Comparison of ENCODE assay signal across 20 cellular contexts in the genomic region with DNA sequence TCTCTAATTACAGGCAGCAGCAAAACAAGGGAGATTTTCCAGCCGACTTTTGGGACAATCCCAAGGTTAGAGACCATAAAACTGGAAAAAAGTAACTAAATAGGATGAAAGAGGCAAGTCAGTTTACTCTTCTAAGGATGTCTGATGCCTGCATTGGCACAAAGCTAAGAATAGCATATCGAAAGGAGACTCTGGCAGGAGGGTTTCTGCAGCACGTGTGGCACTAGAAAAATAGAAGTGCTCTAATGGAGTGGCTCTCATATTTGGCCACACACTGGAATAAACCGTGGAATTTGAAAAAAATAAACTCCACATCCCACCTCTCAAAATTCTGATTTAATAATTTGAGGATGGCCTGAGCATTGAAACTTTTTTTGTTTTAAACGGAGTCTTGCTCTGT.
DNase-seq lines count a peak whose midpoint lies in the region; ATAC-seq and TF ChIP-seq lines count a peak whose summit lies in the region.
"Had no signal": no experiment of that assay in that cellular context is flagged by ENCODE, and none has a peak within 500 bp of the region (broad histone marks: within the 10 kb centered on the region; RNA-seq: fewer than 3 reads in every experiment).

No MANE protein-coding gene starts in this region.

- peak overlapping the region; percentile 65 for H3K27ac Mint-ChIP-seq in MCF 10A (ENCODE audit: low read depth, unreplicated experiment)
- H3K27ac Mint-ChIP-seq: CD4-positive, alpha-beta memory T cell; GM23338; H9 had no signal

- peaks cover 13% of the 10 kb centered on the region for H3K4me1 Mint-ChIP-seq in MCF 10A (ENCODE audit: insufficient read depth, unreplicated experiment)
- H3K4me1 Mint-ChIP-seq: GM23338, H9 had no signal

- H3K27me3 Mint-ChIP-seq in MCF 10A (ENCODE audit: insufficient read depth, unreplicated experiment): no peaks in the 10 kb centered on the region
- H3K27me3 Mint-ChIP-seq: CD4-positive, alpha-beta memory T cell had no signal

- H3K9me3 ChIP-seq in breast epithelium (peaks cover 0 to 7% of the 10 kb centered on the region in 2 donors), left lung (peaks cover 0 to 2% of the 10 kb centered on the region in 2 donors), osteoblast (ENCODE audit: low read depth, low read length) (no peaks in the 10 kb centered on the region)

- no peak overlapping the region for H3K4me3 Mint-ChIP-seq in MCF 10A (ENCODE audit: unreplicated experiment)
- H3K4me3 Mint-ChIP-seq: CD4-positive, alpha-beta memory T cell; GM23338; H9 had no signal

- no peaks in the 10 kb centered on the region for H3K9me3 Mint-ChIP-seq in MCF 10A (ENCODE audit: unreplicated experiment)

- no TSS peak for BruUV-seq in MCF 10A (replicated peaks; lab: Mats Ljungman, UMichigan)

- TF ChIP-seq POLR2A in breast epithelium (IDR thresholded peaks at IDR 0.05): no peak

- no peaks in the 10 kb centered on the region for H4K20me1 ChIP-seq in osteoblast (ENCODE audit: insufficient read depth, low read length)

- intact Hi-C loops in MCF 10A (cut with micrococcal nuclease) (loop anchor here (5.0 kb wide), 1 partner anchor 79 kb away; the partner anchor contains the start of gene ARSJ), breast epithelium (cut with DNase I; ENCODE audit: low total_unique reads) (no loop called here), left lung (cut with DNase I) (no loop called here)

- no peaks in the 10 kb centered on the region for H3K79me2 ChIP-seq in osteoblast (ENCODE audit: insufficient read depth, low read length)

- H3K36me3 ChIP-seq in breast epithelium (no peaks in the 10 kb centered on the region), left lung (no peaks in the 10 kb centered on the region), osteoblast (ENCODE audit: insufficient read depth, low read length) (no peaks in the 10 kb centered on the region)

- POLR2A ChIA-PET in MCF 10A (lab: Yijun Ruan, JAX): interaction anchor here (0.7 kb wide), 1 partner anchor 31 kb away, joined by 3 read pairs; no protein-coding TSS in a partner anchor

- H3K36me3 Mint-ChIP-seq in MCF 10A (ENCODE audit: insufficient read depth, unreplicated experiment): peaks cover 5% of the 10 kb centered on the region

- H3K27me3 ChIP-seq in breast epithelium (no peaks in the 10 kb centered on the region), left lung (no peaks in the 10 kb centered on the region), osteoblast (ENCODE audit: insufficient read depth, low read length) (no peaks in the 10 kb centered on the region)

- H3K4me1 ChIP-seq in breast epithelium: no peaks in the 10 kb centered on the region
- no peaks in the 10 kb centered on the region for H3K4me1 ChIP-seq in left lung
- H3K4me1 ChIP-seq in osteoblast (ENCODE audit: insufficient read depth, low read length): no peaks in the 10 kb centered on the region
- H3K4me1 ChIP-seq: A549 had no signal

- peak overlapping the region; percentile 42 for H2AFZ ChIP-seq in osteoblast (ENCODE audit: low read length)
- H2AFZ ChIP-seq: GM23338 had no signal

- TF ChIP-seq CTCF in MCF 10A (IDR thresholded peaks at IDR 0.05; ENCODE audit: unreplicated experiment) (no peak), breast epithelium (IDR thresholded peaks at IDR 0.05) (no peak), left lung (IDR thresholded peaks at IDR 0.05) (no peak), osteoblast (IDR thresholded peaks at IDR 0.05; ENCODE audit: extremely low read depth, low read depth, low read length) (no peak)

- H3K27ac ChIP-seq in breast epithelium (no peak overlapping the region), left lung (no peak overlapping the region), osteoblast (ENCODE audit: low read depth, low read length) (no peak overlapping the region)
- H3K27ac ChIP-seq: A549 had no signal

- ATAC-seq in left lung: peak; percentile 84
- ATAC-seq: A549, GM23338, HCT116 had no signal

- DNase-seq in MCF 10A (ENCODE audit: unreplicated experiment): no peak
- no peak for DNase-seq in breast epithelium (ENCODE audit: low spot score in 2 of 2)
- no peak for DNase-seq in left lung
- no peak for DNase-seq in osteoblast (ENCODE audit: insufficient read length, low spot score, missing footprints)
- DNase-seq in kidney glomerular epithelial cell (lab: John Stamatoyannopoulos, UW): no peak
- no peak for DNase-seq in ureter (ENCODE audit: low spot score)
- DNase-seq in AML-193 (lab: John Stamatoyannopoulos, UW): no peak
- DNase-seq: 8988T; ACHN; C1 segment of cervical spinal cord; Calu3; CD4-positive, alpha-beta memory T cell; COR-L47; DMS53; DMS79 treated with DMSO at 0.1 percent for 48 hours; GF-D8; H9 had no signal

- H3K4me2 ChIP-seq in osteoblast (ENCODE audit: insufficient read depth, low read length): no peak overlapping the region
- H3K4me2 ChIP-seq: A549, GM23338 had no signal

- no peak overlapping the region for H3K4me3 ChIP-seq in breast epithelium
- no peak overlapping the region for H3K4me3 ChIP-seq in left lung
- no peak overlapping the region for H3K4me3 ChIP-seq in osteoblast (ENCODE audit: insufficient read depth, low read length)
- H3K4me3 ChIP-seq: A549, GM23338 had no signal

- CTCF ChIA-PET in MCF 10A (lab: Yijun Ruan, JAX): interaction anchor here (0.7 kb wide), 1 partner anchor 108 kb away, joined by 4 read pairs; no protein-coding TSS in a partner anchor
